10 cellular contexts compared by ENCODE assay signal in the genomic region with DNA sequence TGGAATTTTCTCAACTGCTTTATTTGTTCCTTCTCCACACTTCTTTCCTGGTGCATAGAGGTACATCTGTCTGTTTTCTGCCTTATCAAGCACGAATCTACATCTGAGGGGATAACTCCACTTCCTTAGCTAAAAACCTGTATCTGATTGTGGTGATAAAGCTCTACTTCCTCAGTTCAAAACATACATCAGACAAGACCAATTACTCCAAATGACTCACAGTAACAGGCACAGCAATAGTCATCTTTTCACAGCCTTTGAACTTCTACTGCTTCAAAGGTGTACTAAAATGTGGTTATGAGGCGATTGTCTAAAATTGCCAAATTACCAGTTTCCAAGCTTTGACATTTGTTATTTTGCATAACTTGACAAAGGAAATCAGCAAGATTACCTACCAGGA.
A peak's percentile ranks its signal among the peaks of the same experiment; 100 is the strongest.
DNase-seq lines count a peak whose midpoint lies in the region; ATAC-seq and TF ChIP-seq lines count a peak whose summit lies in the region.
"Had no signal": no experiment of that assay in that cellular context is flagged by ENCODE, and none has a peak within 500 bp of the region (broad histone marks: within the 10 kb centered on the region; RNA-seq: fewer than 3 reads in every experiment).

No MANE protein-coding gene starts in this region.

- WGBS in mesenchymal stem cell = 9% methylated on average over 1 of the region's 2 CpGs

- H3K9me3 ChIP-seq in Loucy (ENCODE audit: insufficient read depth, low read depth, low read length) (no peaks in the 10 kb centered on the region), mesenchymal stem cell (ENCODE audit: control insufficient read depth, low read length) (no peaks in the 10 kb centered on the region)

- no peaks in the 10 kb centered on the region for H3K36me3 ChIP-seq in GM06990 (ENCODE audit: control insufficient read depth, insufficient read depth, low read length)
- H3K36me3 ChIP-seq in Loucy (ENCODE audit: insufficient read depth, low read length) = no peaks in the 10 kb centered on the region
- H3K36me3 ChIP-seq in mesenchymal stem cell (ENCODE audit: control insufficient read depth in 1 of 2, insufficient read depth in 2 of 2, low read depth in 1 of 2, low read length in 2 of 2) = no peaks in the 10 kb centered on the region

- H3K27me3 ChIP-seq in GM06990 (replicated peaks; ENCODE audit: control insufficient read depth, insufficient read depth, low read length) (no peaks in the 10 kb centered on the region; the same call in 1 of the 2 replicates), Loucy (ENCODE audit: insufficient read depth, low read length, poor library complexity, severe bottlenecking) (no peaks in the 10 kb centered on the region), mesenchymal stem cell (ENCODE audit: control insufficient read depth in 1 of 2, insufficient read depth in 1 of 2, low read length in 2 of 2) (no peaks in the 10 kb centered on the region)

- no peak overlapping the region for H3K4ac ChIP-seq in mesenchymal stem cell (ENCODE audit: low read depth in 1 of 2, low read length in 2 of 2)

- no peaks in the 10 kb centered on the region for H3K9me2 ChIP-seq in Loucy (replicated peaks; ENCODE audit: low read depth, low read length)

- no peaks in the 10 kb centered on the region for H4K20me1 ChIP-seq in Loucy (ENCODE audit: insufficient read depth, low read length, poor library complexity, severe bottlenecking)

- H3K27ac ChIP-seq in mesenchymal stem cell (ENCODE audit: low read length, poor library complexity, severe bottlenecking) = no peak overlapping the region

- H2BK120ac ChIP-seq in mesenchymal stem cell (ENCODE audit: low read depth, low read length) = no peak overlapping the region

- H2BK15ac ChIP-seq in mesenchymal stem cell (ENCODE audit: low read depth, poor library complexity, severe bottlenecking) = no peak overlapping the region

- H2AK5ac ChIP-seq in mesenchymal stem cell (ENCODE audit: low read length, severe bottlenecking) = no peak overlapping the region

- H3K9ac ChIP-seq in Loucy (ENCODE audit: low read depth, low read length, poor library complexity, severe bottlenecking) (no peak overlapping the region), mesenchymal stem cell (ENCODE audit: low read length) (no peak overlapping the region)

- DNase-seq in GM06990 (ENCODE audit: extremely low read depth, insufficient read length) (peak; percentile 3), mesenchymal stem cell (peak; percentile 22), T-helper 9 cell (no peak), NCI-H1105 (lab: John Stamatoyannopoulos, UW) (no peak)
- no peak for DNase-seq in activated naive CD8-positive, alpha-beta T cell treated with anti-CD3 and anti-CD28 coated beads, Interleukin-2, amount 10 ng/mL, durations not matched to agents 7 days and 5 days
- DNase-seq: activated CD4-positive, alpha-beta memory T cell treated with anti-CD3 and anti-CD28 coated beads for 36 hours; NCI-H187; retina had no signal

- no peak overlapping the region for H3K18ac ChIP-seq in mesenchymal stem cell (ENCODE audit: low read depth in 1 of 2, low read length in 2 of 2)

- POLR2A ChIA-PET in activated naive CD8-positive, alpha-beta T cell treated with anti-CD3 and anti-CD28 coated beads, Interleukin-2, amount 10 ng/mL, durations not matched to agents 7 days and 5 days (lab: Charles Lee) = no interaction called here

- H3K79me2 ChIP-seq in Loucy (ENCODE audit: insufficient read depth, low read length) = no peaks in the 10 kb centered on the region

- H3K4me3 Mint-ChIP-seq in activated naive CD8-positive, alpha-beta T cell treated with anti-CD3 and anti-CD28 coated beads, Interleukin-2, amount 10 ng/mL, durations not matched to agents 7 days and 5 days = peak overlapping the region; percentile 31
- H3K4me3 Mint-ChIP-seq: activated CD4-positive, alpha-beta memory T cell treated with anti-CD3 and anti-CD28 coated beads for 36 hours had no signal

- H3K27ac Mint-ChIP-seq in activated naive CD8-positive, alpha-beta T cell treated with anti-CD3 and anti-CD28 coated beads, Interleukin-2, amount 10 ng/mL, durations not matched to agents 7 days and 5 days = peak overlapping the region; percentile 49
- H3K27ac Mint-ChIP-seq: activated CD4-positive, alpha-beta memory T cell treated with anti-CD3 and anti-CD28 coated beads for 36 hours had no signal

- H3K79me1 ChIP-seq in mesenchymal stem cell (replicated peaks; ENCODE audit: low read length, poor library complexity, severe bottlenecking) = no peaks in the 10 kb centered on the region

- no peak overlapping the region for H2BK5ac ChIP-seq in mesenchymal stem cell (ENCODE audit: low read depth, low read length, poor library complexity, severe bottlenecking)

- H2AFZ ChIP-seq in Loucy (ENCODE audit: low read length) (no peak overlapping the region), mesenchymal stem cell (ENCODE audit: low read depth, low read length) (no peak overlapping the region)

- H3K27me3 Mint-ChIP-seq in activated naive CD8-positive, alpha-beta T cell treated with anti-CD3 and anti-CD28 coated beads, Interleukin-2, amount 10 ng/mL, durations not matched to agents 7 days and 5 days = peaks cover 25% of the 10 kb centered on the region
- H3K27me3 Mint-ChIP-seq: activated CD4-positive, alpha-beta memory T cell treated with anti-CD3 and anti-CD28 coated beads for 36 hours had no signal

- H3K23ac ChIP-seq in mesenchymal stem cell (ENCODE audit: low read length in 2 of 2) = no peak overlapping the region

- no peak overlapping the region for H4K91ac ChIP-seq in mesenchymal stem cell (ENCODE audit: low read length)

- peaks cover under 1% of the 10 kb centered on the region for H3K9me3 Mint-ChIP-seq in activated naive CD8-positive, alpha-beta T cell treated with anti-CD3 and anti-CD28 coated beads, Interleukin-2, amount 10 ng/mL, durations not matched to agents 7 days and 5 days
- H3K9me3 Mint-ChIP-seq: activated CD4-positive, alpha-beta memory T cell treated with anti-CD3 and anti-CD28 coated beads for 36 hours had no signal

- H3K14ac ChIP-seq in mesenchymal stem cell (ENCODE audit: low read length in 2 of 2) = no peak overlapping the region

- peak overlapping the region; percentile 51 for H3K4me2 ChIP-seq in Loucy (ENCODE audit: low read depth, low read length, poor library complexity, severe bottlenecking)
- no peak overlapping the region for H3K4me2 ChIP-seq in mesenchymal stem cell (ENCODE audit: low read length, poor library complexity, severe bottlenecking)

- H3K4me1 ChIP-seq in Loucy (ENCODE audit: insufficient read depth, low read length, poor library complexity, severe bottlenecking) (peaks cover 16% of the 10 kb centered on the region), mesenchymal stem cell (ENCODE audit: control insufficient read depth, insufficient read depth, low read depth, low read length) (no peaks in the 10 kb centered on the region)

- H3K36me3 Mint-ChIP-seq in activated naive CD8-positive, alpha-beta T cell treated with anti-CD3 and anti-CD28 coated beads, Interleukin-2, amount 10 ng/mL, durations not matched to agents 7 days and 5 days = peaks cover 1% of the 10 kb centered on the region
- H3K36me3 Mint-ChIP-seq: activated CD4-positive, alpha-beta memory T cell treated with anti-CD3 and anti-CD28 coated beads for 36 hours had no signal

- H3K4me1 Mint-ChIP-seq in activated naive CD8-positive, alpha-beta T cell treated with anti-CD3 and anti-CD28 coated beads, Interleukin-2, amount 10 ng/mL, durations not matched to agents 7 days and 5 days = peaks cover 24% of the 10 kb centered on the region

- no peaks in the 10 kb centered on the region for H3F3A ChIP-seq in Loucy (ENCODE audit: low read depth)

- H2BK12ac ChIP-seq in mesenchymal stem cell (ENCODE audit: low read length in 2 of 2) = no peak overlapping the region

- H4K8ac ChIP-seq in mesenchymal stem cell (ENCODE audit: low read length) = no peak overlapping the region

- TF ChIP-seq CTCF in GM06990 (IDR thresholded peaks at IDR 0.05; ENCODE audit: insufficient read depth, low read length, poor library complexity, severe bottlenecking) = no peak
- TF ChIP-seq CTCF in Loucy (conservative IDR thresholded peaks at IDR 0.05; ENCODE audit: low read length) = no peak

- ATAC-seq in activated naive CD8-positive, alpha-beta T cell treated with anti-CD3 and anti-CD28 coated beads, Interleukin-2, amount 10 ng/mL, durations not matched to agents 7 days and 5 days (ENCODE audit: low read depth) = peak; percentile 98
- ATAC-seq in GM18907 (IDR thresholded peaks at IDR 0.05; ENCODE audit: unreplicated experiment) = no peak

- H3K4me3 ChIP-seq in GM06990 (replicated peaks; ENCODE audit: low read depth, low read length) (no peak overlapping the region), Loucy (ENCODE audit: low read length, poor library complexity, severe bottlenecking) (peak overlapping the region; percentile 11), mesenchymal stem cell (ENCODE audit: insufficient read depth in 1 of 2, low read depth in 1 of 2, low read length in 2 of 2) (no peak overlapping the region)

Comparison
In these comparisons a context has a peak if more than half of its experiments do, and no peak if none do; other contexts are left out.
1. DNase-seq: peak in GM06990 (single experiment) and mesenchymal stem cell (single experiment); none in activated naive CD8-positive, alpha-beta T cell treated with anti-CD3 and anti-CD28 coated beads, Interleukin-2, amount 10 ng/mL, durations not matched to agents 7 days and 5 days (single experiment), T-helper 9 cell (single experiment) and NCI-H1105 (single experiment).